Comparison of ENCODE assay signal across 21 cellular contexts in the genomic region with DNA sequence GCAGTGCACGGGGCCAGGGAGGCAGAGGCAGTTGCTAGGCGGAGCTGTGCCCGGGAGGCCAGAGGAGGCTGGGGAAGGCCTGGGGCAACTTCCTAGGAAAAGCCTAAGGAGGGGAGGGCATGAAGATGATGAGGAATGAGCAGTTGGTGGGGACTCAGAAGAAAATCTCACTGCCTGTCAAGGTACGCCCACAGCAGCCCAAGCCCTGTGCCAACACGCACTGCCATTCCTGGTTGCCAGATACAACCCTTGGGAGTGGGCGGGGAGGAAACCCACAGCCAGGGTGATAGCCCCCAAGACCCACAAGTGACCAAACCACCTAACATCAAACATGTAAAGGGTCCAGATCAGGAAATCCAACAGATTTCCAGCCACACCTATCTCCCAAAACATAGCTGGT. TPM values are rescaled to one million over a fixed set of nuclear protein-coding genes. Genes with fewer than 3 reads are reported as not detected.
"Had no signal": no experiment of that assay in that cellular context is flagged by ENCODE, and none has a peak within 500 bp of the region (broad histone marks: within the 10 kb centered on the region; RNA-seq: fewer than 3 reads in every experiment).

No MANE protein-coding gene starts in this region.

- H3K36me3 Mint-ChIP-seq: memory B cell; mesothelial cell of epicardium; naive B cell; natural killer cell treated with Interleukin-12 subunit alpha and Interleukin-12 subunit beta and Interleukin-15 and Interleukin-18, amount 100 ng/mL, for 72 hours had no signal

- H3K4me3 Mint-ChIP-seq: dendritic cell treated with granulocyte-macrophage colony-stimulating factor and Interleukin-4, amounts not matched to agents 40 ng/mL and 50 ng/mL, for 4 days; endodermal cell; memory B cell; mesothelial cell of epicardium; naive B cell; natural killer cell treated with Interleukin-12 subunit alpha and Interleukin-12 subunit beta and Interleukin-15 and Interleukin-18, amount 100 ng/mL, for 72 hours; neural crest cell; stimulated activated naive CD8-positive, alpha-beta T cell treated with anti-CD3 and anti-CD28 coated beads, Interleukin-15, amount 100 ng/mL, for 72 hours had no signal

- ATAC-seq: esophagus mucosa; gastrocnemius medialis; left ventricle myocardium superior; mucosa of descending colon; sciatic nerve; stimulated activated naive CD8-positive, alpha-beta T cell treated with anti-CD3 and anti-CD28 coated beads, Interleukin-15, amount 100 ng/mL, for 72 hours; upper lobe of right lung had no signal

- H3K27ac Mint-ChIP-seq: dendritic cell treated with granulocyte-macrophage colony-stimulating factor and Interleukin-4, amounts not matched to agents 40 ng/mL and 50 ng/mL, for 4 days; endodermal cell; memory B cell; mesothelial cell of epicardium; naive B cell; natural killer cell treated with Interleukin-12 subunit alpha and Interleukin-12 subunit beta and Interleukin-15 and Interleukin-18, amount 100 ng/mL, for 72 hours; stimulated activated naive CD8-positive, alpha-beta T cell treated with anti-CD3 and anti-CD28 coated beads, Interleukin-15, amount 100 ng/mL, for 72 hours had no signal

- H3K27me3 Mint-ChIP-seq: memory B cell; natural killer cell treated with Interleukin-12 subunit alpha and Interleukin-12 subunit beta and Interleukin-15 and Interleukin-18, amount 100 ng/mL, for 72 hours; stimulated activated naive CD8-positive, alpha-beta T cell treated with anti-CD3 and anti-CD28 coated beads, Interleukin-15, amount 100 ng/mL, for 72 hours had no signal

- H3K9me3 Mint-ChIP-seq: dendritic cell treated with granulocyte-macrophage colony-stimulating factor and Interleukin-4, amounts not matched to agents 40 ng/mL and 50 ng/mL, for 4 days; endodermal cell; memory B cell; mesothelial cell of epicardium; natural killer cell treated with Interleukin-12 subunit alpha and Interleukin-12 subunit beta and Interleukin-15 and Interleukin-18, amount 100 ng/mL, for 72 hours; neural crest cell; stimulated activated naive CD8-positive, alpha-beta T cell treated with anti-CD3 and anti-CD28 coated beads, Interleukin-15, amount 100 ng/mL, for 72 hours had no signal

- DNase-seq: effector CD8-positive, alpha-beta T cell; endodermal cell; foreskin fibroblast; gastrocnemius medialis; left ventricle myocardium superior; mucosa of descending colon; naive B cell; stimulated activated CD4-positive, alpha-beta T cell treated with anti-CD3 and anti-CD28 coated beads, Interleukin-4, amount 100 ng/mL, for 4 hours; stimulated activated naive CD4-positive, alpha-beta T cell; stimulated activated naive CD8-positive, alpha-beta T cell treated with anti-CD3 and anti-CD28 coated beads, Interleukin-15, amount 100 ng/mL, for 72 hours; transverse colon; uterus had no signal

RNA-seq across cellular contexts. Expression of a gene that starts 36.2 kb away (rescaled TPM):
- total RNA-seq: glomerular endothelial cell had no signal
